ENCODE assay signal across 26 cellular contexts in the genomic region with DNA sequence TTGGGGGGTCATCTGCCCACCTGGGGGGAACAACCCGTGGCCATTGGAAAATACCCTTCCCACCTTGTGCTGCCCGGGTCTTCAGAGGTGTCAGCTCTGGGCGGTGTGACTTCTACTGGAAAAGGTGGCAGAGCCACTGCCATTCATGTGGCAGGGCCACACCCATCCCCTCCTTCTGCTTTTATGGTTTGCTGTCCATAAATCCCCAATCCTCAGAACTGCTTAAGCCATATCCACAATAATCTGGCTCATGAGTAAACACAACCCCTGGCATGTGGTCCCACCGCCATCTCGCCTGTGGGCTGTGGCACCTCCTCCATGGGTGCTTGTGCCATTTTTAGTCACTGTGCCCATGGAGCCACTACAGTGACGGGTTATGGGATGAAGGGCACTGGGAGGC. TPM values are rescaled to one million over a fixed set of nuclear protein-coding genes. Genes with fewer than 3 reads are reported as not detected.
"Had no signal": no experiment of that assay in that cellular context is flagged by ENCODE, and none has a peak within 500 bp of the region (broad histone marks: within the 10 kb centered on the region; RNA-seq: fewer than 3 reads in every experiment).

No MANE protein-coding gene starts in this region.

- H3K4me1 Mint-ChIP-seq: immature natural killer cell; natural killer cell; stimulated activated naive B cell treated with anti-CD40 and anti-IgM and Interleukin-4, amounts not matched to agents 10 μg/mL and 1 μg/mL and 100 μg/mL, for 72 hours had no signal

- H3K4me1 ChIP-seq: parathyroid adenoma had no signal

- H3K9ac ChIP-seq: parathyroid adenoma had no signal

- H3K27me3 Mint-ChIP-seq: progenitor cell of endocrine pancreas; stimulated activated naive B cell treated with anti-CD40 and anti-IgM and Interleukin-4, amounts not matched to agents 10 μg/mL and 1 μg/mL and 100 μg/mL, for 72 hours; stimulated activated naive CD8-positive, alpha-beta T cell treated with anti-CD3 and anti-CD28 coated beads, Interleukin-15, Interleukin-2, amounts not matched to agents 100 ng/mL and 50 ng/mL, for 24 hours had no signal

- H3K27ac Mint-ChIP-seq: immature natural killer cell; natural killer cell; progenitor cell of endocrine pancreas; stimulated activated naive B cell treated with anti-CD40 and anti-IgM and Interleukin-4, amounts not matched to agents 10 μg/mL and 1 μg/mL and 100 μg/mL, for 72 hours; stimulated activated naive CD8-positive, alpha-beta T cell treated with anti-CD3 and anti-CD28 coated beads, Interleukin-15, Interleukin-2, amounts not matched to agents 100 ng/mL and 50 ng/mL, for 24 hours had no signal

- H3K36me3 Mint-ChIP-seq: immature natural killer cell; natural killer cell; stimulated activated naive B cell treated with anti-CD40 and anti-IgM and Interleukin-4, amounts not matched to agents 10 μg/mL and 1 μg/mL and 100 μg/mL, for 72 hours had no signal

- H3K36me3 ChIP-seq: colonic mucosa, esophagus squamous epithelium, right lobe of liver, suprapubic skin had no signal

- H3K4me3 Mint-ChIP-seq: immature natural killer cell; natural killer cell; stimulated activated naive B cell treated with anti-CD40 and anti-IgM and Interleukin-4, amounts not matched to agents 10 μg/mL and 1 μg/mL and 100 μg/mL, for 72 hours; stimulated activated naive CD8-positive, alpha-beta T cell treated with anti-CD3 and anti-CD28 coated beads, Interleukin-15, Interleukin-2, amounts not matched to agents 100 ng/mL and 50 ng/mL, for 24 hours had no signal

- ATAC-seq: left lobe of liver; natural killer cell; stimulated activated naive B cell treated with anti-CD40 and anti-IgM and Interleukin-4, amounts not matched to agents 10 μg/mL and 1 μg/mL and 100 μg/mL, for 72 hours had no signal

- H3K27ac ChIP-seq: colonic mucosa, parathyroid adenoma, suprapubic skin had no signal

- H3K9me3 ChIP-seq: colonic mucosa, esophagus squamous epithelium, right lobe of liver, suprapubic skin had no signal

- H3K9me3 Mint-ChIP-seq: immature natural killer cell; natural killer cell; stimulated activated naive CD8-positive, alpha-beta T cell treated with anti-CD3 and anti-CD28 coated beads, Interleukin-15, Interleukin-2, amounts not matched to agents 100 ng/mL and 50 ng/mL, for 24 hours had no signal

- H2AFZ ChIP-seq: parathyroid adenoma had no signal

- H3K27me3 ChIP-seq: colonic mucosa, right lobe of liver had no signal

- H3K4me3 ChIP-seq: colonic mucosa, esophagus squamous epithelium, right lobe of liver, suprapubic skin had no signal

- DNase-seq: central memory CD4-positive, alpha-beta T cell; colonic mucosa; dermis blood vessel endothelial cell; effector memory CD4-positive, alpha-beta T cell; erythroblast; esophagus squamous epithelium; foreskin melanocyte; glutamatergic neuron; hypothalamus; immature natural killer cell; islet precursor cell; mesendoderm; midbrain; natural killer cell; right lobe of liver; small intestine; stimulated activated CD4-positive, alpha-beta T cell treated with anti-CD3 and anti-CD28 coated beads, Interleukin-15, amount 100 ng/mL, for 24 hours; stimulated activated CD4-positive, alpha-beta T cell treated with anti-CD3 and anti-CD28 coated beads, Interleukin-2, amount 100 ng/mL, for 48 hours; stimulated activated naive B cell treated with anti-CD40 and anti-IgM and Interleukin-4, amounts not matched to agents 10 μg/mL and 1 μg/mL and 100 μg/mL, for 72 hours; trophoblast cell had no signal

RNA-seq across cellular contexts. Expression of gene SORCS2, which starts 20.6 kb away (rescaled TPM):
- total RNA-seq: endothelial cell of umbilical vein had no signal
- polyA plus RNA-seq: endothelial cell of umbilical vein had no signal
